Comparison of ENCODE assay signal across 20 cellular contexts in genomic region chr2:218029366-218030360, GRCh38. TPM values are rescaled to one million over a fixed set of nuclear protein-coding genes. Genes with fewer than 3 reads are reported as not detected.
DNase-seq lines count a peak whose midpoint lies in the region; ATAC-seq, FAIRE-seq and TF ChIP-seq lines count a peak whose summit lies in the region.
"Had no signal": no experiment of that assay in that cellular context is flagged by ENCODE, and none has a peak within 500 bp of the region (broad histone marks: within the 10 kb centered on the region; RNA-seq: fewer than 3 reads in every experiment).

No MANE protein-coding gene starts in this region.

- POLR2A ChIA-PET in A549 (lab: Yijun Ruan, JAX) = no interaction called here

- no peak for TF ChIP-seq POLR2A in A549 (IDR thresholded peaks at IDR 0.05; ENCODE audit: low read length)
- no peak for TF ChIP-seq POLR2A in ovary (IDR thresholded peaks at IDR 0.05)

- H3K4me3 ChIP-seq in A549 (no peak overlapping the region), ovary (no peak overlapping the region)
- H3K4me3 ChIP-seq: spleen had no signal

- TF ChIP-seq EP300 in A549 (IDR thresholded peaks at IDR 0.05) (no peak), ovary (IDR thresholded peaks at IDR 0.05) (no peak)

- H3K9me3 ChIP-seq in A549 (no peaks in the 10 kb centered on the region), ovary (no peaks in the 10 kb centered on the region)
- H3K9me3 ChIP-seq: spleen had no signal

- ATAC-seq in A549 (no peak), GM21825 (IDR thresholded peaks at IDR 0.05; ENCODE audit: unreplicated experiment) (no peak), HG02884 (IDR thresholded peaks at IDR 0.05; ENCODE audit: unreplicated experiment) (no peak)
- ATAC-seq: activated naive CD8-positive, alpha-beta T cell treated with anti-CD3 and anti-CD28 coated beads, Interleukin-2, amount 50 U/mL, for 24 hours; T-helper 17 cell had no signal

- CTCF ChIA-PET in A549 (lab: Yijun Ruan, JAX) = interaction anchor here (0.7 to 3.1 kb wide), 4 partner anchors 18 to 244 kb away, joined by 3 to 13 read pairs (median 3); no protein-coding TSS in a partner anchor

- no peak overlapping the region for H3K4me2 ChIP-seq in A549

- H3K27ac ChIP-seq in A549 (no peak overlapping the region), ovary (no peak overlapping the region)
- H3K27ac ChIP-seq: spleen had no signal

- intact Hi-C loops in ovary (cut with DNase I) = loop anchor here in 2 of 4 donors (5.0 to 10.0 kb wide), 2 partner anchors 242 to 245 kb away; no protein-coding TSS in a partner anchor

- no peak overlapping the region for H3K4me3 Mint-ChIP-seq in chondrocyte (ENCODE audit: unreplicated experiment)
- H3K4me3 Mint-ChIP-seq: activated naive CD8-positive, alpha-beta T cell treated with anti-CD3 and anti-CD28 coated beads, Interleukin-2, amount 50 U/mL, for 24 hours; central memory CD8-positive, alpha-beta T cell; IgD-negative memory B cell; immature natural killer cell; stimulated activated naive CD8-positive, alpha-beta T cell treated with anti-CD3 and anti-CD28 coated beads, Interleukin-15, Interleukin-2, amounts not matched to agents 100 ng/mL and 50 ng/mL, for 24 hours; T-helper 17 cell had no signal

- no peak for TF ChIP-seq RAD21 in A549 (conservative IDR thresholded peaks at IDR 0.05 in 1 of 2, IDR thresholded peaks at IDR 0.05 in 1 of 2)

- H3K36me3 ChIP-seq in ovary = no peaks in the 10 kb centered on the region
- H3K36me3 ChIP-seq: spleen had no signal

- FAIRE-seq in A549 (lab: Jason Lieb, UNC) = no peak
- FAIRE-seq: frontal cortex had no signal

- TF ChIP-seq CTCF in A549 (IDR thresholded peaks at IDR 0.05) = no peak
- no peak for TF ChIP-seq CTCF in chondrocyte (IDR thresholded peaks at IDR 0.05)
- no peak for TF ChIP-seq CTCF in ovary (IDR thresholded peaks at IDR 0.05)

- peaks cover 24% of the 10 kb centered on the region for H3K4me1 Mint-ChIP-seq in chondrocyte (ENCODE audit: low read depth)
- H3K4me1 Mint-ChIP-seq: central memory CD8-positive, alpha-beta T cell had no signal

- H3K27me3 ChIP-seq in ovary = no peaks in the 10 kb centered on the region

- H3K27ac Mint-ChIP-seq in chondrocyte (ENCODE audit: unreplicated experiment) = no peak overlapping the region
- H3K27ac Mint-ChIP-seq: activated naive CD8-positive, alpha-beta T cell treated with anti-CD3 and anti-CD28 coated beads, Interleukin-2, amount 50 U/mL, for 24 hours; IgD-negative memory B cell; immature natural killer cell; stimulated activated naive CD8-positive, alpha-beta T cell treated with anti-CD3 and anti-CD28 coated beads, Interleukin-15, Interleukin-2, amounts not matched to agents 100 ng/mL and 50 ng/mL, for 24 hours; T-helper 17 cell had no signal

- no peaks in the 10 kb centered on the region for H3K36me3 Mint-ChIP-seq in chondrocyte (ENCODE audit: low read depth)
- H3K36me3 Mint-ChIP-seq: immature natural killer cell had no signal

- peaks cover 4% of the 10 kb centered on the region; the same call in 1 of the 3 replicates for H3K4me1 ChIP-seq in A549
- no peaks in the 10 kb centered on the region for H3K4me1 ChIP-seq in ovary (ENCODE audit: insufficient read depth)

- DNase-seq in A549 (ENCODE audit: low read depth in 1 of 2, low spot score in 1 of 2) (no peak), GM03348 (ENCODE audit: low spot score) (peak; percentile 3), chondrocyte (ENCODE audit: low spot score) (peak; percentile 59), mucosa of gallbladder (ENCODE audit: low spot score) (peak; percentile 10), ovary (no peak), NOMO-1 treated with DMSO at 0.1 percent for 48 hours (lab: John Stamatoyannopoulos, UW; ENCODE audit: unreplicated experiment) (no peak)
- DNase-seq: activated naive CD8-positive, alpha-beta T cell treated with anti-CD3 and anti-CD28 coated beads, Interleukin-2, amount 50 U/mL, for 24 hours; activated T-cell treated with anti-CD3 and anti-CD28 coated beads, Interleukin-2, amount 50 U/mL, for 1 hour; immature natural killer cell; midbrain; NCI-H748 treated with DMSO at 0.1 percent for 48 hours; nucleus accumbens; spleen; T-helper 17 cell had no signal

- H3K27me3 Mint-ChIP-seq in chondrocyte (ENCODE audit: low read depth) = no peaks in the 10 kb centered on the region
- H3K27me3 Mint-ChIP-seq: activated naive CD8-positive, alpha-beta T cell treated with anti-CD3 and anti-CD28 coated beads, Interleukin-2, amount 50 U/mL, for 24 hours; central memory CD8-positive, alpha-beta T cell; IgD-negative memory B cell; stimulated activated naive CD8-positive, alpha-beta T cell treated with anti-CD3 and anti-CD28 coated beads, Interleukin-15, Interleukin-2, amounts not matched to agents 100 ng/mL and 50 ng/mL, for 24 hours; T-helper 17 cell had no signal

- no peaks in the 10 kb centered on the region for H3K9me3 Mint-ChIP-seq in chondrocyte (ENCODE audit: low read depth)
- H3K9me3 Mint-ChIP-seq: activated naive CD8-positive, alpha-beta T cell treated with anti-CD3 and anti-CD28 coated beads, Interleukin-2, amount 50 U/mL, for 24 hours; central memory CD8-positive, alpha-beta T cell; IgD-negative memory B cell; immature natural killer cell; stimulated activated naive CD8-positive, alpha-beta T cell treated with anti-CD3 and anti-CD28 coated beads, Interleukin-15, Interleukin-2, amounts not matched to agents 100 ng/mL and 50 ng/mL, for 24 hours had no signal

- 72% methylated on average over 17 of the region's 17 CpGs for WGBS in A549 (ENCODE audit: missing lambda C conversion rate)
- 72 to 83% (median 82%) methylated on average over 17 of the region's 17 CpGs for WGBS in ovary, 3 donors

TF ChIP-seq in A549, 52 proteins besides CTCF, POLR2A, EP300 and RAD21:
- no peak for TF ChIP-seq HOXB5 (CRISPR knock-in tag; IDR thresholded peaks at IDR 0.05)
- peak; percentile 31; the same call in 1 of the 2 replicates for TF ChIP-seq REST (IDR thresholded peaks at IDR 0.05)
- no peak for TF ChIP-seq JUNB (IDR thresholded peaks at IDR 0.05)

RNA-seq across cellular contexts. Expression of gene TNS1, which starts 26.9 kb away (rescaled TPM):
- polyA plus RNA-seq in A549 (2011; rRNA removed) (4.9 and 9.5 TPM in 2 replicates), A549 (2017; fragmentation: RNase III; extraction: RNeasy Plus Mini Kit Qiagen cat#74134 plus additional on column Dnase treatment) (7.7 to 11.4 TPM (median 10.6 TPM) in 3 replicates), ovary (100 to 1,000 TPM; 140 to 278 TPM)
- polyA plus RNA-seq in A549 (2012; cell fraction: cytosol; rRNA removed) = 1.6 and 2.9 TPM in 2 replicates
- polyA plus RNA-seq in A549 (2012; cell fraction: nucleus; rRNA removed) = 7.3 and 9.9 TPM in 2 replicates
- polyA minus RNA-seq in A549 (2011; rRNA and poly(A)+ RNA removed) = 27.8 and 32.4 TPM in 2 replicates
- total RNA-seq in chondrocyte (227 to 272 TPM (median 249 TPM) in 3 replicates), mucosa of gallbladder (469 TPM), ovary (100 to 1,000 TPM; 141 to 568 (median 366) TPM)
- polyA plus RNA-seq: IgD-negative memory B cell had no signal

RNA-seq across cellular contexts. Expression of gene RUFY4, which starts 39.4 kb away (rescaled TPM):
- 0.04 TPM in 1 of 2 replicates, not detected in the other for polyA plus RNA-seq in A549 (2011; rRNA removed)
- polyA plus RNA-seq in A549 (2012; cell fraction: cytosol; rRNA removed) = not detected in 2 replicates
- 0.05 TPM in 1 of 2 replicates, not detected in the other for polyA plus RNA-seq in A549 (2012; cell fraction: nucleus; rRNA removed)
- polyA plus RNA-seq in A549 (2017; fragmentation: RNase III; extraction: RNeasy Plus Mini Kit Qiagen cat#74134 plus additional on column Dnase treatment) = not detected in 3 replicates
- polyA minus RNA-seq in A549 (2011; rRNA and poly(A)+ RNA removed) = not detected in 2 replicates
- total RNA-seq in chondrocyte = not detected in 3 replicates
- total RNA-seq in mucosa of gallbladder = 0.17 TPM
- under 1 TPM in 3 of 7 donors, not detected in 4; 0.11 to 0.97 (median 0.62) TPM for total RNA-seq in ovary
- under 1 TPM; 0.10 to 0.57 TPM for polyA plus RNA-seq in ovary
- total RNA-seq: frontal cortex had no signal

Comparison
In these comparisons a context has a peak if more than half of its experiments do, and no peak if none do; other contexts are left out.
1. DNase-seq: peak in GM03348 (single experiment), chondrocyte (single experiment) and mucosa of gallbladder (single experiment); none in A549 (0 of 2), ovary (0 of 5) and NOMO-1 treated with DMSO at 0.1 percent for 48 hours (single experiment).